Comparison of ENCODE assay signal across 19 cellular contexts in genomic region chr18:66582151-66582550, GRCh38.
DNase-seq lines count a peak whose midpoint lies in the region; ATAC-seq and TF ChIP-seq lines count a peak whose summit lies in the region.
"Had no signal": no experiment of that assay in that cellular context is flagged by ENCODE, and none has a peak within 500 bp of the region (broad histone marks: within the 10 kb centered on the region; RNA-seq: fewer than 3 reads in every experiment).

No MANE protein-coding gene starts in this region.

- TF ChIP-seq CTCF in nephron (IDR thresholded peaks at IDR 0.05; ENCODE audit: unreplicated experiment in 3 of 3) = no peak

- H3K4me1 Mint-ChIP-seq in nephron = peaks cover 6% of the 10 kb centered on the region
- H3K4me1 Mint-ChIP-seq: B cell had no signal

- no peak for ATAC-seq in HG03045 (IDR thresholded peaks at IDR 0.05; ENCODE audit: unreplicated experiment)
- ATAC-seq: A549; CD8-positive, alpha-beta T cell; HCT116 had no signal

- DNase-seq in DMS 273 (lab: John Stamatoyannopoulos, UW; ENCODE audit: unreplicated experiment) (peak; percentile 24), DMS 273 treated with DMSO at 0.1 percent for 48 hours (lab: John Stamatoyannopoulos, UW) (no peak), NCI-H82 (lab: John Stamatoyannopoulos, UW) (peak; percentile 11), astrocyte of the hippocampus (ENCODE audit: low read depth, low spot score) (peak; percentile 5), COLO829 (ENCODE audit: low spot score) (no peak)
- DNase-seq in activated CD4-positive, alpha-beta T cell treated with anti-CD3 and anti-CD28 coated beads for 48 hours = no peak
- DNase-seq: CD8-positive, alpha-beta T cell; COR-L47; DMS153; DMS79; GDM1; GOT3; H7; HFFc6 had no signal

- no peaks in the 10 kb centered on the region for H3K9me3 Mint-ChIP-seq in nephron

- H3K27me3 Mint-ChIP-seq in nephron (ENCODE audit: low read depth) = peaks cover 3% of the 10 kb centered on the region
- H3K27me3 Mint-ChIP-seq: B cell had no signal

- H3K27ac Mint-ChIP-seq in nephron = peak overlapping the region in 2 of 3 experiments; percentile 23 to 59
- H3K27ac Mint-ChIP-seq: B cell; CD8-positive, alpha-beta T cell; HFFc6 had no signal

- no peak overlapping the region for H3K4me3 Mint-ChIP-seq in nephron
- H3K4me3 Mint-ChIP-seq: B cell; CD8-positive, alpha-beta T cell; HFFc6 had no signal

- H3K36me3 Mint-ChIP-seq in nephron (ENCODE audit: low read depth) = no peaks in the 10 kb centered on the region
- H3K36me3 Mint-ChIP-seq: CD8-positive, alpha-beta T cell had no signal

Comparison
In these comparisons a context has a peak if more than half of its experiments do, and no peak if none do; other contexts are left out.
1. DNase-seq: peak in DMS 273 (single experiment), NCI-H82 (single experiment) and astrocyte of the hippocampus (single experiment); none in DMS 273 treated with DMSO at 0.1 percent for 48 hours (single experiment), activated CD4-positive, alpha-beta T cell treated with anti-CD3 and anti-CD28 coated beads for 48 hours (single experiment) and COLO829 (single experiment).